2 cellular contexts compared by ENCODE assay signal in genomic region chr19:50059045-50059444, GRCh38.
TF ChIP-seq lines count a peak whose summit lies in the region.

No MANE protein-coding gene starts in this region.

TF ChIP-seq in liver, 16 proteins besides CTCF, POLR2A, EP300 and RAD21:
- TF ChIP-seq TAF1 (conservative IDR thresholded peaks at IDR 0.05) (no peak), YY1 (IDR thresholded peaks at IDR 0.05) (no peak), RXRA (IDR thresholded peaks at IDR 0.05) (no peak), HNF4G (IDR thresholded peaks at IDR 0.05) (no peak)

TF ChIP-seq in GM12878, 131 proteins besides CTCF, POLR2A, EP300 and RAD21:
- TF ChIP-seq CBX5 (IDR thresholded peaks at IDR 0.05; ENCODE audit: low read depth) (peak; percentile 79; the same call in 1 of the 2 replicates), SMAD1 (IDR thresholded peaks at IDR 0.05; ENCODE audit: low read depth, partially characterized antibody) (no peak)
